In genomic region chr19:5590151-5590864, GRCh38 we compare ENCODE assay signal across 16 cellular contexts. TPM values are rescaled to one million over a fixed set of nuclear protein-coding genes. Genes with fewer than 3 reads are reported as not detected.
DNase-seq lines count a peak whose midpoint lies in the region; ATAC-seq, FAIRE-seq and TF ChIP-seq lines count a peak whose summit lies in the region.
"Had no signal": no experiment of that assay in that cellular context is flagged by ENCODE, and none has a peak within 500 bp of the region (broad histone marks: within the 10 kb centered on the region; RNA-seq: fewer than 3 reads in every experiment).

No MANE protein-coding gene starts in this region.

- H2AFZ ChIP-seq in osteoblast (ENCODE audit: low read length), result no peak overlapping the region

- H3K27ac ChIP-seq in BLaER1 (0 out of 2 replicates have a peak overlapping the region, but pooled peaks have one; percentile 93), osteoblast (ENCODE audit: low read depth, low read length) (no peak overlapping the region)
- H3K27ac ChIP-seq: A549 had no signal

- DNase-seq in GM12891 (ENCODE audit: insufficient read length, low spot score), result no peak
- no peak for DNase-seq in effector memory CD8-positive, alpha-beta T cell
- DNase-seq in osteoblast (ENCODE audit: insufficient read length, low spot score, missing footprints), result peak; percentile 57
- DNase-seq in GDM1 (lab: John Stamatoyannopoulos, UW), result no peak
- no peak for DNase-seq in omental fat pad (ENCODE audit: low spot score)
- DNase-seq: BE2C; Caco-2; CD8-positive, alpha-beta memory T cell; GOT3; HFFc6 had no signal

- H3K36me3 ChIP-seq in BLaER1, result peaks cover 89% of the 10 kb centered on the region
- peaks cover 80% of the 10 kb centered on the region for H3K36me3 ChIP-seq in osteoblast (ENCODE audit: insufficient read depth, low read length)

- peak overlapping the region in 1 of 2 donors; percentile 21 for H3K4me3 Mint-ChIP-seq in effector memory CD8-positive, alpha-beta T cell
- H3K4me3 Mint-ChIP-seq: HFFc6 had no signal

- H3K4me2 ChIP-seq in BLaER1 (no peak overlapping the region), osteoblast (ENCODE audit: insufficient read depth, low read length) (no peak overlapping the region)
- H3K4me2 ChIP-seq: A549 had no signal

- TF ChIP-seq CTCF in osteoblast (IDR thresholded peaks at IDR 0.05; ENCODE audit: extremely low read depth, low read depth, low read length), result no peak
- no peak for TF ChIP-seq CTCF in omental fat pad (IDR thresholded peaks at IDR 0.05)

- H4K20me1 ChIP-seq in BLaER1 (peaks cover 38% of the 10 kb centered on the region; the same call in 1 of the 2 replicates), osteoblast (ENCODE audit: insufficient read depth, low read length) (peaks cover 24% of the 10 kb centered on the region)

- peaks cover 89% of the 10 kb centered on the region for H3K36me3 Mint-ChIP-seq in effector memory CD8-positive, alpha-beta T cell (ENCODE audit: insufficient read depth)

- no peak for FAIRE-seq in GM12891 (lab: Jason Lieb, UNC)
- FAIRE-seq: A549, GM18507, HTR-8/SVneo had no signal

- H3K4me1 ChIP-seq in BLaER1 (peaks cover 48% of the 10 kb centered on the region), osteoblast (ENCODE audit: insufficient read depth, low read length) (no peaks in the 10 kb centered on the region)
- H3K4me1 ChIP-seq: A549, BE2C, Caco-2, HAP-1 had no signal

- no peaks in the 10 kb centered on the region for H3K27me3 ChIP-seq in BLaER1
- no peaks in the 10 kb centered on the region for H3K27me3 ChIP-seq in osteoblast (ENCODE audit: insufficient read depth, low read length)
- H3K27me3 ChIP-seq: BE2C had no signal

- TF ChIP-seq POLR2A in GM12891 (IDR thresholded peaks at IDR 0.05; ENCODE audit: low read depth, low read length), result no peak; the same call in 1 of the 2 replicates

- H3K9me3 ChIP-seq in BLaER1 (no peaks in the 10 kb centered on the region), osteoblast (ENCODE audit: low read depth, low read length) (no peaks in the 10 kb centered on the region)
- H3K9me3 ChIP-seq: A549, BE2C, Caco-2, HAP-1 had no signal

- no peak overlapping the region for H3K9ac ChIP-seq in BLaER1

- H3K4me3 ChIP-seq in BLaER1 (no peak overlapping the region), osteoblast (ENCODE audit: insufficient read depth, low read length) (no peak overlapping the region)
- H3K4me3 ChIP-seq: A549, HAP-1 had no signal

- no peaks in the 10 kb centered on the region for H3K27me3 Mint-ChIP-seq in effector memory CD8-positive, alpha-beta T cell

- no peaks in the 10 kb centered on the region for H3K9me3 Mint-ChIP-seq in effector memory CD8-positive, alpha-beta T cell
- H3K9me3 Mint-ChIP-seq: CD8-positive, alpha-beta memory T cell; HFFc6 had no signal

- H3K4me1 Mint-ChIP-seq in effector memory CD8-positive, alpha-beta T cell (ENCODE audit: low read depth in 2 of 2), result peaks cover 9 to 12% of the 10 kb centered on the region in 2 donors

- peak overlapping the region; percentile 35 to 74 for H3K27ac Mint-ChIP-seq in effector memory CD8-positive, alpha-beta T cell
- H3K27ac Mint-ChIP-seq: CD8-positive, alpha-beta memory T cell; HFFc6 had no signal

- no peaks in the 10 kb centered on the region for H3K79me2 ChIP-seq in osteoblast (ENCODE audit: insufficient read depth, low read length)

- no peak for ATAC-seq in effector memory CD8-positive, alpha-beta T cell (replicated peaks)
- ATAC-seq in omental fat pad (ENCODE audit: low FRiP score) (no peak), HG03097 (IDR thresholded peaks at IDR 0.05; ENCODE audit: low FRiP score, unreplicated experiment) (no peak)
- ATAC-seq: A549 had no signal

TF ChIP-seq in GM12891, 5 proteins besides CTCF, POLR2A, EP300 and RAD21:
- TF ChIP-seq SPI1 (IDR thresholded peaks at IDR 0.05; ENCODE audit: low read depth, low read length) (no peak), POLR2AphosphoS5 (IDR thresholded peaks at IDR 0.05; ENCODE audit: low read depth, low read length) (peak; percentile 15; the same call in 1 of the 2 replicates)

RNA-seq across cellular contexts. Expression of gene TINCR, which starts 22.6 kb away (rescaled TPM):
- 0.19 TPM for polyA plus RNA-seq in GM12891 (2012; ENCODE audit: low read depth, missing spikeins)
- total RNA-seq in osteoblast, result under 0.01 and 0.36 TPM in 2 replicates
- 1 to 10 TPM in 3 of 4 donors, not detected in 1; 1.7 to 8.6 (median 1.8) TPM for total RNA-seq in omental fat pad

RNA-seq across cellular contexts. Expression of gene SAFB2, which starts 32.3 kb away (rescaled TPM):
- polyA plus RNA-seq in GM12891 (2012; ENCODE audit: low read depth, missing spikeins), result 33.3 TPM
- total RNA-seq in osteoblast (38.0 and 43.0 TPM in 2 replicates), omental fat pad (10 to 100 TPM; 32.0 to 77.9 (median 51.1) TPM)

RNA-seq across cellular contexts. Expression of gene SAFB, which starts 32.6 kb away (rescaled TPM):
- 52.4 TPM for polyA plus RNA-seq in GM12891 (2012; ENCODE audit: low read depth, missing spikeins)
- total RNA-seq in osteoblast (33.7 and 42.4 TPM in 2 replicates), omental fat pad (100 to 1,000 TPM in 2 of 4 donors, 10 to 100 TPM in 2; 56.7 to 139 (median 86.9) TPM)
